In the genomic region with DNA sequence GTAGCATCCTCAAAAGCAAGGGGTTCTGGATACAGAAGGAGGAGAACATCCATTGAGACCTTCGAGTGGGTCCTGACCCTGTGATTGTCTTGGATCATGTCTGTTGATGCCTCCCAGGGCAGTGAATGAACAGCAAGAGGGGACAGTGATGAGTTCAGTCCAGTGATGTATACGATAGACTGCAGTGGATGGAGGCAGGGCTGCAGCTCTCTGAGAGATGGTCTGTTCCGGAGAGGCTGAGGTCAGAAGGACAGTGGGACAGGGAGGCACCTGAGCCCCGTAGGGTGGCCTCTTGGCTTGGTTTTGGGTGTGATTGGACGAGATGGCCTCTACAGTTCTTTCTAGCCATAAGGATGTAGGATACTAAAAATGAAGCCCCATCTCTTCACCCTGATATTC, we compare ENCODE assay signal across 12 cellular contexts.
"Had no signal": no experiment of that assay in that cellular context is flagged by ENCODE, and none has a peak within 500 bp of the region (broad histone marks: within the 10 kb centered on the region; RNA-seq: fewer than 3 reads in every experiment).

No MANE protein-coding gene starts in this region.

- H3K27me3 Mint-ChIP-seq: activated CD8-positive, alpha-beta memory T cell treated with anti-CD3 and anti-CD28 coated beads, Interleukin-2, amount 10 ng/mL, durations not matched to agents 7 days and 5 days; activated naive CD8-positive, alpha-beta T cell treated with anti-CD3 and anti-CD28 coated beads for 36 hours had no signal

- DNase-seq: activated CD4-positive, alpha-beta T cell treated with anti-CD3 and anti-CD28 coated beads, Interleukin-2, amount 50 U/mL, for 4 hours; activated CD8-positive, alpha-beta memory T cell treated with anti-CD3 and anti-CD28 coated beads, Interleukin-2, amount 10 ng/mL, durations not matched to agents 7 days and 5 days; activated naive CD8-positive, alpha-beta T cell treated with anti-CD3 and anti-CD28 coated beads for 36 hours; amygdala; body of pancreas; caudate nucleus; nephron progenitor cell; psoas muscle; SW 1271 had no signal

- H3K36me3 ChIP-seq: thoracic aorta had no signal

- H3K4me3 Mint-ChIP-seq: activated CD8-positive, alpha-beta memory T cell treated with anti-CD3 and anti-CD28 coated beads, Interleukin-2, amount 10 ng/mL, durations not matched to agents 7 days and 5 days; activated naive CD8-positive, alpha-beta T cell treated with anti-CD3 and anti-CD28 coated beads for 36 hours; nephron progenitor cell had no signal

- H3K4me1 ChIP-seq: psoas muscle had no signal

- H3K27me3 ChIP-seq: body of pancreas had no signal

- H3K36me3 Mint-ChIP-seq: activated CD8-positive, alpha-beta memory T cell treated with anti-CD3 and anti-CD28 coated beads, Interleukin-2, amount 10 ng/mL, durations not matched to agents 7 days and 5 days; activated naive CD8-positive, alpha-beta T cell treated with anti-CD3 and anti-CD28 coated beads for 36 hours had no signal

- H3K27ac ChIP-seq: psoas muscle, thoracic aorta had no signal

- H3K9me3 Mint-ChIP-seq: activated naive CD8-positive, alpha-beta T cell treated with anti-CD3 and anti-CD28 coated beads for 36 hours; T-helper 2 cell treated with Interferon-gamma antibody and Interleukin-4, amounts not matched to agents 5 μg/mL and 100 μg/mL, for 36 hours had no signal

- ATAC-seq: activated CD8-positive, alpha-beta memory T cell treated with anti-CD3 and anti-CD28 coated beads, Interleukin-2, amount 10 ng/mL, durations not matched to agents 7 days and 5 days; psoas muscle; sciatic nerve had no signal

- H3K4me3 ChIP-seq: body of pancreas, psoas muscle, thoracic aorta had no signal

- H3K27ac Mint-ChIP-seq: activated CD8-positive, alpha-beta memory T cell treated with anti-CD3 and anti-CD28 coated beads, Interleukin-2, amount 10 ng/mL, durations not matched to agents 7 days and 5 days; activated naive CD8-positive, alpha-beta T cell treated with anti-CD3 and anti-CD28 coated beads for 36 hours; T-helper 2 cell treated with Interferon-gamma antibody and Interleukin-4, amounts not matched to agents 5 μg/mL and 100 μg/mL, for 36 hours had no signal

- H3K9me3 ChIP-seq: body of pancreas, psoas muscle, thoracic aorta had no signal
